Comparison of ENCODE assay signal across 20 cellular contexts in genomic region chr17:39767147-39767546, GRCh38. TPM values are rescaled to one million over a fixed set of nuclear protein-coding genes. Genes with fewer than 3 reads are reported as not detected.
DNase-seq lines count a peak whose midpoint lies in the region; ATAC-seq, FAIRE-seq and TF ChIP-seq lines count a peak whose summit lies in the region.
"Had no signal": no experiment of that assay in that cellular context is flagged by ENCODE, and none has a peak within 500 bp of the region (broad histone marks: within the 10 kb centered on the region; RNA-seq: fewer than 3 reads in every experiment).

No MANE protein-coding gene starts in this region.

- POLR2A ChIA-PET in CD8-positive, alpha-beta T cell (lab: Charles Lee), result no interaction called here
- POLR2A ChIA-PET in activated CD4-positive, alpha-beta memory T cell treated with anti-CD3 and anti-CD28 coated beads, Interleukin-2, amount 10 ng/mL, durations not matched to agents 7 days and 5 days (lab: Charles Lee), result interaction anchor here (0.7 to 1.1 kb wide), 3 partner anchors 11 to 52 kb away, joined by 3 to 4 read pairs (median 3); no protein-coding TSS in a partner anchor
- POLR2A ChIA-PET in naive thymus-derived CD4-positive, alpha-beta T cell (lab: Charles Lee), result interaction anchor here (0.9 to 1.8 kb wide), 3 partner anchors 10 to 94 kb away, joined by 3 to 5 read pairs (median 4); no protein-coding TSS in a partner anchor

- H3K4me1 ChIP-seq in CD8-positive, alpha-beta T cell (ENCODE audit: insufficient read depth, low read length), result peaks cover 89% of the 10 kb centered on the region
- H3K4me1 ChIP-seq in naive thymus-derived CD4-positive, alpha-beta T cell (ENCODE audit: control insufficient read depth in 2 of 2, insufficient read depth in 2 of 2, low read length in 2 of 2), result peaks cover 50 to 75% of the 10 kb centered on the region in 2 donors
- no peaks in the 10 kb centered on the region for H3K4me1 ChIP-seq in left ventricle myocardium inferior
- H3K4me1 ChIP-seq: pancreas had no signal

- no peak for FAIRE-seq in frontal cortex (lab: Jason Lieb, UNC)
- FAIRE-seq: kidney, pancreas had no signal

- intact Hi-C loops in CD8-positive, alpha-beta T cell (cut with DNase I, micrococcal nuclease), result no loop called here
- intact Hi-C loops in naive thymus-derived CD4-positive, alpha-beta T cell (cut with micrococcal nuclease), result no loop called here
- intact Hi-C loops in left ventricle myocardium inferior (cut with micrococcal nuclease), result no loop called here

- peaks cover 42% of the 10 kb centered on the region for H3K36me3 ChIP-seq in CD8-positive, alpha-beta T cell (ENCODE audit: insufficient read depth, low read length)
- H3K36me3 ChIP-seq in naive thymus-derived CD4-positive, alpha-beta T cell (ENCODE audit: control insufficient read depth in 2 of 3, insufficient read depth in 3 of 3, low read length in 3 of 3), result peaks cover 12 to 34% (median 30%) of the 10 kb centered on the region in 3 experiments
- no peaks in the 10 kb centered on the region for H3K36me3 ChIP-seq in left ventricle myocardium inferior
- H3K36me3 ChIP-seq: heart left ventricle, MG63, pancreas, WERI-Rb-1 had no signal

- H3K27me3 ChIP-seq in CD8-positive, alpha-beta T cell (ENCODE audit: insufficient read depth, low read length), result no peaks in the 10 kb centered on the region
- no peaks in the 10 kb centered on the region for H3K27me3 ChIP-seq in naive thymus-derived CD4-positive, alpha-beta T cell (ENCODE audit: control insufficient read depth in 2 of 2, insufficient read depth in 2 of 2, low read length in 2 of 2)
- peaks cover 60% of the 10 kb centered on the region for H3K27me3 ChIP-seq in left ventricle myocardium inferior (ENCODE audit: low read depth)
- H3K27me3 ChIP-seq: MG63, pancreas had no signal

- peaks cover 88% of the 10 kb centered on the region for H3K4me1 Mint-ChIP-seq in CD8-positive, alpha-beta T cell (ENCODE audit: low read depth)
- H3K4me1 Mint-ChIP-seq in activated CD4-positive, alpha-beta memory T cell treated with anti-CD3 and anti-CD28 coated beads, Interleukin-2, amount 10 ng/mL, durations not matched to agents 7 days and 5 days, result peaks cover 70% of the 10 kb centered on the region
- H3K4me1 Mint-ChIP-seq in naive thymus-derived CD4-positive, alpha-beta T cell, result peaks cover 53 to 86% (median 82%) of the 10 kb centered on the region in 7 donors

- H3K27me3 Mint-ChIP-seq in CD8-positive, alpha-beta T cell (ENCODE audit: low read depth), result no peaks in the 10 kb centered on the region
- no peaks in the 10 kb centered on the region for H3K27me3 Mint-ChIP-seq in activated CD4-positive, alpha-beta memory T cell treated with anti-CD3 and anti-CD28 coated beads, Interleukin-2, amount 10 ng/mL, durations not matched to agents 7 days and 5 days
- no peaks in the 10 kb centered on the region for H3K27me3 Mint-ChIP-seq in naive thymus-derived CD4-positive, alpha-beta T cell

- H3K9me3 ChIP-seq in CD8-positive, alpha-beta T cell (ENCODE audit: low read length), result no peaks in the 10 kb centered on the region
- H3K9me3 ChIP-seq in naive thymus-derived CD4-positive, alpha-beta T cell (ENCODE audit: control insufficient read depth in 2 of 3, low read length in 3 of 3), result no peaks in the 10 kb centered on the region
- no peaks in the 10 kb centered on the region for H3K9me3 ChIP-seq in left ventricle myocardium inferior (replicated peaks)
- H3K9me3 ChIP-seq: heart left ventricle, MG63, mucosa of descending colon, pancreas, SK-N-SH had no signal

- no peak overlapping the region for H3K4me3 ChIP-seq in CD8-positive, alpha-beta T cell (ENCODE audit: low read depth, low read length)
- H3K4me3 ChIP-seq in naive thymus-derived CD4-positive, alpha-beta T cell (ENCODE audit: low read length), result no peak overlapping the region
- no peak overlapping the region for H3K4me3 ChIP-seq in left ventricle myocardium inferior
- H3K4me3 ChIP-seq: heart left ventricle, MG63, mucosa of descending colon, pancreas, smooth muscle cell had no signal

- H3K27ac Mint-ChIP-seq in CD8-positive, alpha-beta T cell, result peak overlapping the region; percentile 97
- peak overlapping the region; percentile 7 for H3K27ac Mint-ChIP-seq in activated CD4-positive, alpha-beta memory T cell treated with anti-CD3 and anti-CD28 coated beads, Interleukin-2, amount 10 ng/mL, durations not matched to agents 7 days and 5 days
- peak overlapping the region; percentile 48 to 96 (median 90) for H3K27ac Mint-ChIP-seq in naive thymus-derived CD4-positive, alpha-beta T cell
- H3K27ac Mint-ChIP-seq: dendritic cell treated with granulocyte-macrophage colony-stimulating factor and Interleukin-4, amounts not matched to agents 40 ng/mL and 50 ng/mL, for 4 days had no signal

- no peaks in the 10 kb centered on the region for H3K9me3 Mint-ChIP-seq in CD8-positive, alpha-beta T cell
- peaks cover 8% of the 10 kb centered on the region for H3K9me3 Mint-ChIP-seq in activated CD4-positive, alpha-beta memory T cell treated with anti-CD3 and anti-CD28 coated beads, Interleukin-2, amount 10 ng/mL, durations not matched to agents 7 days and 5 days
- no peaks in the 10 kb centered on the region for H3K9me3 Mint-ChIP-seq in naive thymus-derived CD4-positive, alpha-beta T cell
- H3K9me3 Mint-ChIP-seq: dendritic cell treated with granulocyte-macrophage colony-stimulating factor and Interleukin-4, amounts not matched to agents 40 ng/mL and 50 ng/mL, for 4 days had no signal

- TF ChIP-seq CTCF in CD8-positive, alpha-beta T cell (IDR thresholded peaks at IDR 0.05), result no peak
- TF ChIP-seq CTCF in GM13976 (IDR thresholded peaks at IDR 0.05; ENCODE audit: borderline replicate concordance, control extremely low read depth, extremely low read depth, insufficient read depth, missing control alignments), result no peak
- no peak for TF ChIP-seq CTCF in left ventricle myocardium inferior (IDR thresholded peaks at IDR 0.05; ENCODE audit: borderline replicate concordance)

- no peak for DNase-seq in CD8-positive, alpha-beta T cell
- peak; percentile 62 for DNase-seq in GM13976 (ENCODE audit: low spot score)
- DNase-seq in activated CD4-positive, alpha-beta memory T cell treated with anti-CD3 and anti-CD28 coated beads, Interleukin-2, amount 10 ng/mL, durations not matched to agents 7 days and 5 days, result no peak
- DNase-seq in naive thymus-derived CD4-positive, alpha-beta T cell, result no peak
- no peak for DNase-seq in CD1c-positive myeloid dendritic cell (ENCODE audit: extremely low spot score)
- DNase-seq in left ventricle myocardium inferior, result no peak
- no peak for DNase-seq in frontal cortex (ENCODE audit: low spot score in 2 of 2)
- DNase-seq: C1 segment of cervical spinal cord, heart left ventricle, kidney, MG63, mucosa of descending colon, NCI-H1930, NCI-H524, pancreas, SK-N-SH, WERI-Rb-1 had no signal

- ATAC-seq in CD8-positive, alpha-beta T cell, result no peak
- ATAC-seq in naive thymus-derived CD4-positive, alpha-beta T cell, result no peak
- ATAC-seq: esophagus mucosa, heart left ventricle, mucosa of descending colon, pancreas had no signal

- H3K4me3 Mint-ChIP-seq in CD8-positive, alpha-beta T cell, result peak overlapping the region; percentile 65
- H3K4me3 Mint-ChIP-seq in activated CD4-positive, alpha-beta memory T cell treated with anti-CD3 and anti-CD28 coated beads, Interleukin-2, amount 10 ng/mL, durations not matched to agents 7 days and 5 days, result no peak overlapping the region
- peak overlapping the region in 2 of 10 donors; percentile 8 to 58 for H3K4me3 Mint-ChIP-seq in naive thymus-derived CD4-positive, alpha-beta T cell
- H3K4me3 Mint-ChIP-seq: dendritic cell treated with granulocyte-macrophage colony-stimulating factor and Interleukin-4, amounts not matched to agents 40 ng/mL and 50 ng/mL, for 4 days had no signal

- in situ Hi-C loops in GM13976 (cut with MboI; ENCODE audit: low sequenced_read_pairs, unreplicated experiment), result no loop called here

- H3K36me3 Mint-ChIP-seq in CD8-positive, alpha-beta T cell, result peaks cover 78% of the 10 kb centered on the region
- H3K36me3 Mint-ChIP-seq in activated CD4-positive, alpha-beta memory T cell treated with anti-CD3 and anti-CD28 coated beads, Interleukin-2, amount 10 ng/mL, durations not matched to agents 7 days and 5 days (ENCODE audit: low read depth), result peaks cover 73% of the 10 kb centered on the region
- H3K36me3 Mint-ChIP-seq in naive thymus-derived CD4-positive, alpha-beta T cell, result peaks cover 12 to 60% (median 49%) of the 10 kb centered on the region in 5 donors

- peak overlapping the region; percentile 19 for H3K27ac ChIP-seq in CD8-positive, alpha-beta T cell (ENCODE audit: low read depth, low read length)
- peak overlapping the region; percentile 38 for H3K27ac ChIP-seq in naive thymus-derived CD4-positive, alpha-beta T cell (ENCODE audit: low read depth, low read length)
- no peak overlapping the region for H3K27ac ChIP-seq in left ventricle myocardium inferior (replicated peaks)
- H3K27ac ChIP-seq: pancreas, WERI-Rb-1 had no signal

- CTCF ChIA-PET in CD8-positive, alpha-beta T cell (lab: Charles Lee), result interaction anchor here (1.3 kb wide), 1 partner anchor 11 kb away, joined by 3 read pairs; no protein-coding TSS in a partner anchor
- CTCF ChIA-PET in activated CD4-positive, alpha-beta memory T cell treated with anti-CD3 and anti-CD28 coated beads, Interleukin-2, amount 10 ng/mL, durations not matched to agents 7 days and 5 days (lab: Charles Lee), result interaction anchor here (1.0 kb wide), 1 partner anchor 145 kb away, joined by 3 read pairs; no protein-coding TSS in a partner anchor
- CTCF ChIA-PET in naive thymus-derived CD4-positive, alpha-beta T cell (lab: Charles Lee), result interaction anchor here (0.6 to 1.2 kb wide), 2 partner anchors 12 to 143 kb away, joined by 3 to 4 read pairs; no protein-coding TSS in a partner anchor

RNA-seq across cellular contexts. Expression of gene GRB7, which starts 29.4 kb away (rescaled TPM):
- not detected for total RNA-seq in CD8-positive, alpha-beta T cell
- total RNA-seq in activated CD4-positive, alpha-beta memory T cell treated with anti-CD3 and anti-CD28 coated beads, Interleukin-2, amount 10 ng/mL, durations not matched to agents 7 days and 5 days, result under 1 TPM; 0.30 to 0.40 TPM
- under 1 TPM in 1 of 5 experiments, not detected in 4; 0.99 TPM for total RNA-seq in naive thymus-derived CD4-positive, alpha-beta T cell
- not detected for polyA plus RNA-seq in naive thymus-derived CD4-positive, alpha-beta T cell
- total RNA-seq in left ventricle myocardium inferior (1.1 TPM), frontal cortex (not detected)
- polyA plus RNA-seq: SK-N-SH had no signal

RNA-seq across cellular contexts. Expression of gene MIEN1, which starts 36.8 kb away (rescaled TPM):
- total RNA-seq in CD8-positive, alpha-beta T cell, result 10 to 100 TPM; 29.5 to 30.1 TPM
- 10 to 100 TPM; 40.1 to 45.1 TPM for total RNA-seq in activated CD4-positive, alpha-beta memory T cell treated with anti-CD3 and anti-CD28 coated beads, Interleukin-2, amount 10 ng/mL, durations not matched to agents 7 days and 5 days
- 10 to 100 TPM; 28.7 to 40.1 (median 32.3) TPM for total RNA-seq in naive thymus-derived CD4-positive, alpha-beta T cell
- 10 to 100 TPM; 73.5 to 74.3 TPM for polyA plus RNA-seq in naive thymus-derived CD4-positive, alpha-beta T cell
- total RNA-seq in left ventricle myocardium inferior, result 57.1 TPM
- 12.6 TPM for total RNA-seq in frontal cortex

Comparison
In these comparisons a context has a peak if more than half of its experiments do, and no peak if none do; other contexts are left out.
1. H3K27ac Mint-ChIP-seq: peak in every context shown above with its lines; median percentile 97 in CD8-positive, alpha-beta T cell; 90 in naive thymus-derived CD4-positive, alpha-beta T cell; 7 in activated CD4-positive, alpha-beta memory T cell treated with anti-CD3 and anti-CD28 coated beads, Interleukin-2, amount 10 ng/mL, durations not matched to agents 7 days and 5 days.